Comparison of ENCODE assay signal across 1 cellular context in the genomic region with DNA sequence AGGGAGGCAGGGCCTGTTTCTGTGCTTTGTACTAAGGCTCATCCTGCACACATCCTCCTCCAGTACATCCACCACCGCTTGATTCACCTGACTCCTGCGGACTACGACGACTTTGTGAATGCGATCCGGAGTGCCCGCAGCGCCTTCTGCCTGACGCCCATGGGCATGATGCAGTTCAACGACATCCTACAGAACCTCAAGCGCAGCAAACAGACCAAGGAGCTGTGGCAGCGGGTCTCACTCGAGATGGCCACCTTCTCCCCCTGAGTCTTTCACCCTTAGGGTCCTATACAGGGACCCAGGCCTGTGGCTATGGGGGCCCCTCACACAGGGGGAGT.
TF ChIP-seq lines count a peak whose summit lies in the region.

No MANE protein-coding gene starts in this region.

TF ChIP-seq in HepG2, 621 proteins besides CTCF, POLR2A, EP300 and RAD21:
- TF ChIP-seq ZEB1 (IDR thresholded peaks at IDR 0.05; ENCODE audit: insufficient replicate concordance, low read depth) (no peak), AGO2 (optimal IDR thresholded peaks at IDR 0.05; ENCODE audit: low read depth, low read length) (peak; percentile 64)
TF ChIP-seq in HepG2: peak in this region for 1.
